20 cellular contexts compared by ENCODE assay signal in the genomic region with DNA sequence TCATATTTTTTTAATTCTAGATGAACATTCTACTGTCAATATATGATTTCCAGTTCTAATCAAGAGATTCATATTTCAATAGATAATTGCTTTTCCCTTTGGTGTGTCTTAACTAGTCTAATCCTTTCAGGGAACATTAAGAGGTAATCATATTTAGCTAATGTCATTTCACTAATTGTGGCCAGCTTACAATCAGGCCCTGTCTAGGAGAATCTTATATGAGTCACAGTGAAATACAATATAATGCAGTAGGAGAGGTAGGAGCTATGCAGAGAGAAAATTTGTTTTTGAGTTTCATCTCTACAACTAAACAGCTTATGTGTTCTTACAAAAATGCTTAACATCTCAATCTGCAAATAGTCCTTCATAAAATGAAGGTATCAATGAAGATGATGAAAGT.
"Had no signal": no experiment of that assay in that cellular context is flagged by ENCODE, and none has a peak within 500 bp of the region (broad histone marks: within the 10 kb centered on the region; RNA-seq: fewer than 3 reads in every experiment).

No MANE protein-coding gene starts in this region.

- DNase-seq: activated CD4-positive, alpha-beta memory T cell treated with anti-CD3 and anti-CD28 coated beads for 36 hours; activated CD4-positive, alpha-beta T cell treated with anti-CD3 and anti-CD28 coated beads for 48 hours; activated gamma-delta T cell; activated naive CD4-positive, alpha-beta T cell treated with anti-CD3 and anti-CD28 coated beads, Interleukin-2, amount 50 U/mL, for 16 hours; activated naive CD8-positive, alpha-beta T cell treated with anti-CD3 and anti-CD28 coated beads, Interleukin-2, amount 50 U/mL, for 24 hours; effector CD8-positive, alpha-beta T cell; glutamatergic neuron; immature natural killer cell; kidney glomerular epithelial cell; left lung; naive B cell; nucleus accumbens; right cardiac atrium; stimulated activated CD4-positive, alpha-beta T cell treated with anti-CD3 and anti-CD28 coated beads, Interleukin-12 subunit alpha, Interleukin-12 subunit beta, amount 100 ng/mL, for 4 hours; stimulated activated CD4-positive, alpha-beta T cell treated with anti-CD3 and anti-CD28 coated beads, Interleukin-4, amount 100 ng/mL, for 4 hours; stimulated activated naive CD8-positive, alpha-beta T cell treated with anti-CD3 and anti-CD28 coated beads, Interleukin-15, Interleukin-2, amounts not matched to agents 100 U/mL and 50 U/mL, for 24 hours; upper lobe of left lung had no signal

- H3K4me3 Mint-ChIP-seq: activated CD4-positive, alpha-beta memory T cell treated with anti-CD3 and anti-CD28 coated beads for 36 hours; activated naive CD8-positive, alpha-beta T cell treated with anti-CD3 and anti-CD28 coated beads, Interleukin-2, amount 50 U/mL, for 24 hours; activated T-helper 1 cell treated with anti-CD3 and anti-CD28 coated beads, Interleukin-12 subunit alpha, Interleukin-12 subunit beta, Interleukin-2, Interleukin-4 antibody, amounts not matched to agents 30 ng/mL and 10 ng/mL and 1 ng/mL, durations not matched to agents 14 hours and 24 hours and 36 hours; dendritic cell treated with granulocyte-macrophage colony-stimulating factor and Interleukin-4, amounts not matched to agents 40 ng/mL and 50 ng/mL, for 4 days; immature natural killer cell; naive B cell had no signal

- ATAC-seq: activated naive CD8-positive, alpha-beta T cell treated with anti-CD3 and anti-CD28 coated beads, Interleukin-2, amount 50 U/mL, for 24 hours; esophagus mucosa; left lung; right cardiac atrium; stimulated activated naive CD8-positive, alpha-beta T cell treated with anti-CD3 and anti-CD28 coated beads, Interleukin-15, Interleukin-2, amounts not matched to agents 100 U/mL and 50 U/mL, for 24 hours had no signal

- H3K4me1 Mint-ChIP-seq: activated naive CD8-positive, alpha-beta T cell treated with anti-CD3 and anti-CD28 coated beads, Interleukin-2, amount 50 U/mL, for 24 hours had no signal

- H3K27me3 Mint-ChIP-seq: activated CD4-positive, alpha-beta memory T cell treated with anti-CD3 and anti-CD28 coated beads for 36 hours; activated naive CD8-positive, alpha-beta T cell treated with anti-CD3 and anti-CD28 coated beads, Interleukin-2, amount 50 U/mL, for 24 hours; dendritic cell treated with granulocyte-macrophage colony-stimulating factor and Interleukin-4, amounts not matched to agents 40 ng/mL and 50 ng/mL, for 4 days; naive B cell had no signal

- H3K9me3 Mint-ChIP-seq: activated CD4-positive, alpha-beta memory T cell treated with anti-CD3 and anti-CD28 coated beads for 36 hours; activated naive CD8-positive, alpha-beta T cell treated with anti-CD3 and anti-CD28 coated beads, Interleukin-2, amount 50 U/mL, for 24 hours; activated T-helper 1 cell treated with anti-CD3 and anti-CD28 coated beads, Interleukin-12 subunit alpha, Interleukin-12 subunit beta, Interleukin-2, Interleukin-4 antibody, amounts not matched to agents 30 ng/mL and 10 ng/mL and 1 ng/mL, durations not matched to agents 14 hours and 24 hours and 36 hours; immature natural killer cell had no signal

- H3K36me3 Mint-ChIP-seq: activated CD4-positive, alpha-beta memory T cell treated with anti-CD3 and anti-CD28 coated beads for 36 hours; immature natural killer cell; naive B cell had no signal
